28 cellular contexts compared by ENCODE assay signal in genomic region chr14:31307198-31307597, GRCh38.
"Had no signal": no experiment of that assay in that cellular context is flagged by ENCODE, and none has a peak within 500 bp of the region (broad histone marks: within the 10 kb centered on the region; RNA-seq: fewer than 3 reads in every experiment).

No MANE protein-coding gene starts in this region.

- ATAC-seq: activated CD8-positive, alpha-beta T cell treated with anti-CD3 and anti-CD28 coated beads for 36 hours; activated T-cell treated with anti-CD3 and anti-CD28 coated beads, Interleukin-2, amount 50 U/mL, for 4 hours; activated T-helper 17 cell treated with anti-CD3 and anti-CD28 coated beads, Interleukin-2, amount 50 U/mL, for 72 hours; effector memory CD8-positive, alpha-beta T cell; heart right ventricle; left ventricle myocardium superior had no signal

- DNase-seq: activated CD4-positive, alpha-beta T cell treated with anti-CD3 and anti-CD28 coated beads for 1 hour; activated CD4-positive, alpha-beta T cell treated with anti-CD3 and anti-CD28 coated beads, Interleukin-2, amount 10 ng/mL, durations not matched to agents 7 days and 5 days; activated CD8-positive, alpha-beta T cell treated with anti-CD3 and anti-CD28 coated beads for 36 hours; activated gamma-delta T cell treated with Interleukin-2 at 50 U/mL for 16 hours; activated naive CD4-positive, alpha-beta T cell treated with anti-CD3 and anti-CD28 coated beads, Interleukin-2, amount 50 U/mL, for 16 hours; activated T-cell treated with anti-CD3 and anti-CD28 coated beads, Interleukin-2, amount 50 U/mL, for 4 hours; amniotic stem cell; brain microvascular endothelial cell; caudate nucleus; cortex of kidney; effector memory CD8-positive, alpha-beta T cell; foreskin fibroblast; heart right ventricle; left ventricle myocardium superior; naive B cell; ovary; retina; stimulated activated CD4-positive, alpha-beta T cell treated with anti-CD3 and anti-CD28 coated beads, Interleukin-15, amount 100 ng/mL, for 24 hours; stimulated activated CD4-positive, alpha-beta T cell treated with anti-CD3 and anti-CD28 coated beads, Interleukin-2, amount 100 ng/mL, for 24 hours; stimulated activated naive B cell treated with anti-CD40 and anti-IgM and Interleukin-4, amounts not matched to agents 10 μg/mL and 1 μg/mL and 100 μg/mL, for 72 hours; T-helper 2 cell had no signal

- H3K36me3 ChIP-seq: ovary, prostate gland had no signal

- H3K9me3 ChIP-seq: heart right ventricle, ovary, prostate gland, suprapubic skin, tibial nerve had no signal

- H3K27ac ChIP-seq: brain microvascular endothelial cell, heart right ventricle, ovary, prostate gland, suprapubic skin, tibial nerve had no signal

- FAIRE-seq: astrocyte, islet of Langerhans, urothelium cell line had no signal

- H3K27me3 ChIP-seq: brain microvascular endothelial cell, heart right ventricle, ovary, suprapubic skin, tibial nerve had no signal

- H3K4me1 ChIP-seq: heart right ventricle, prostate gland, suprapubic skin, tibial nerve had no signal

- H3K4me3 ChIP-seq: heart right ventricle, ovary, prostate gland, suprapubic skin, tibial nerve had no signal
